ENCODE assay signal across 17 cellular contexts in the genomic region with DNA sequence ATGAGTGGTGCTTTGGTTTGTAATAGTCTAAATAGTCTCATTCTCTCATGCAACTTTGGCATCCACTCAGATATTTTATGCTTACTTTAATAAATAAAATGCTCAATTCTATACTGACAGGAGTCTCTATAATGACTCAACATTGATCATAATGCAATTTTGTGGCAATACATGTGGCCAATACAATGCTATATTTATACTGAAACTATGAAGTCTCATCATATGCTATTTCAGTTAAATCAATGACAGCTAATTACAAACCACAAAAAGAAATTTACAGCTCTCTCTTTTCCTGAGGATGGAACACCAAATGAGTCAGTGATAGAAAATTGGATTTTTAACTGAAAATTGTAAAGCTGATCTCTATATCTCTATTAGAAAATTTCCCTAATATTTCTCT.
"Had no signal": no experiment of that assay in that cellular context is flagged by ENCODE, and none has a peak within 500 bp of the region (broad histone marks: within the 10 kb centered on the region; RNA-seq: fewer than 3 reads in every experiment).

No MANE protein-coding gene starts in this region.

- H3K4me3 Mint-ChIP-seq: activated CD4-positive, alpha-beta memory T cell treated with anti-CD3 and anti-CD28 coated beads, Interleukin-2, amount 10 ng/mL, durations not matched to agents 7 days and 5 days; activated naive CD8-positive, alpha-beta T cell treated with anti-CD3 and anti-CD28 coated beads for 36 hours; stimulated activated memory B cell treated with anti-CD40 and anti-IgM and Interleukin-4, amounts not matched to agents 10 μg/mL and 1 μg/mL and 100 μg/mL, for 72 hours had no signal

- FAIRE-seq: small intestine had no signal

- H3K9me3 ChIP-seq: lower lobe of right lung, neutrophil, tibial artery had no signal

- H3K36me3 Mint-ChIP-seq: activated naive CD8-positive, alpha-beta T cell treated with anti-CD3 and anti-CD28 coated beads for 36 hours; naive B cell had no signal

- H3K27me3 Mint-ChIP-seq: activated naive CD8-positive, alpha-beta T cell treated with anti-CD3 and anti-CD28 coated beads for 36 hours; naive B cell; stimulated activated memory B cell treated with anti-CD40 and anti-IgM and Interleukin-4, amounts not matched to agents 10 μg/mL and 1 μg/mL and 100 μg/mL, for 72 hours had no signal

- H3K27ac Mint-ChIP-seq: activated CD4-positive, alpha-beta memory T cell treated with anti-CD3 and anti-CD28 coated beads, Interleukin-2, amount 10 ng/mL, durations not matched to agents 7 days and 5 days; activated naive CD8-positive, alpha-beta T cell treated with anti-CD3 and anti-CD28 coated beads for 36 hours had no signal

- DNase-seq: activated CD4-positive, alpha-beta memory T cell treated with anti-CD3 and anti-CD28 coated beads, Interleukin-2, amount 10 ng/mL, durations not matched to agents 7 days and 5 days; activated gamma-delta T cell treated with Interleukin-2 at 50 U/mL for 16 hours; activated naive CD8-positive, alpha-beta T cell treated with anti-CD3 and anti-CD28 coated beads for 36 hours; activated T-cell treated with anti-CD3 and anti-CD28 coated beads, Interleukin-2, amount 50 U/mL, for 48 hours; brain microvascular endothelial cell; cerebellar nuclear complex; dermis blood vessel endothelial cell; erythroblast; glutamatergic neuron; left cardiac atrium; lower lobe of right lung; small intestine; tibial artery had no signal

- H3K4me1 Mint-ChIP-seq: activated CD4-positive, alpha-beta memory T cell treated with anti-CD3 and anti-CD28 coated beads, Interleukin-2, amount 10 ng/mL, durations not matched to agents 7 days and 5 days; activated naive CD8-positive, alpha-beta T cell treated with anti-CD3 and anti-CD28 coated beads for 36 hours had no signal

- H3K27ac ChIP-seq: brain microvascular endothelial cell, lower lobe of right lung, neutrophil, tibial artery, VCaP had no signal

- H3K9me3 Mint-ChIP-seq: activated CD4-positive, alpha-beta memory T cell treated with anti-CD3 and anti-CD28 coated beads, Interleukin-2, amount 10 ng/mL, durations not matched to agents 7 days and 5 days; activated naive CD8-positive, alpha-beta T cell treated with anti-CD3 and anti-CD28 coated beads for 36 hours; naive B cell; stimulated activated memory B cell treated with anti-CD40 and anti-IgM and Interleukin-4, amounts not matched to agents 10 μg/mL and 1 μg/mL and 100 μg/mL, for 72 hours had no signal

- ATAC-seq: left cardiac atrium, lower lobe of right lung had no signal

- H3K36me3 ChIP-seq: lower lobe of right lung, neutrophil had no signal

- H3K4me3 ChIP-seq: lower lobe of right lung, tibial artery had no signal

- H3K27me3 ChIP-seq: brain microvascular endothelial cell, neutrophil, tibial artery had no signal
